Comparison of ENCODE assay signal across 1 cellular context in genomic region chr3:171842864-171843511, GRCh38.
A peak's percentile ranks its signal among the peaks of the same experiment; 100 is the strongest.
TF ChIP-seq lines count a peak whose summit lies in the region.

Gene TMEM212 (plus strand): TSS chr3:171843349. CDS start chr3:171843384, 35 bp downstream.

TF ChIP-seq in HepG2, 621 proteins besides CTCF, POLR2A, EP300 and RAD21 (continued from another document and continues in another):
- TF ChIP-seq HMGXB3 (CRISPR knock-in tag; IDR thresholded peaks at IDR 0.05; ENCODE audit: borderline replicate concordance) (0 out of 2 replicates have a peak, but pooled peaks have one; percentile 19), ZNF773 (CRISPR knock-in tag; IDR thresholded peaks at IDR 0.05; ENCODE audit: borderline replicate concordance) (no peak), YEATS4 (CRISPR knock-in tag; IDR thresholded peaks at IDR 0.05; ENCODE audit: borderline replicate concordance) (no peak; the same call in 1 of the 2 replicates), ZNF138 (CRISPR knock-in tag; IDR thresholded peaks at IDR 0.05; ENCODE audit: low read depth) (no peak), FOXA1 (IDR thresholded peaks at IDR 0.05) (no peak), FOXA1 (CRISPR knock-in tag; IDR thresholded peaks at IDR 0.05) (peak; percentile 86), ZNF292 (CRISPR knock-in tag; IDR thresholded peaks at IDR 0.05; ENCODE audit: borderline replicate concordance, low read depth) (0 out of 2 replicates have a peak, but pooled peaks have one; percentile 34), MAFK (conservative IDR thresholded peaks at IDR 0.05 in 1 of 2, IDR thresholded peaks at IDR 0.05 in 1 of 2; ENCODE audit: low read length in 2 of 2) (peak; percentile 83 to 89), MTERF4 (CRISPR knock-in tag; IDR thresholded peaks at IDR 0.05) (no peak), TOPORS (CRISPR knock-in tag; IDR thresholded peaks at IDR 0.05) (no peak), DNMT3B (CRISPR knock-in tag; conservative IDR thresholded peaks at IDR 0.05) (no peak), PTBP1 (IDR thresholded peaks at IDR 0.05; ENCODE audit: low read depth, low read length, poor library complexity, severe bottlenecking) (no peak), DRAP1 (CRISPR knock-in tag; IDR thresholded peaks at IDR 0.05) (0 out of 2 replicates have a peak, but pooled peaks have one; percentile 50), NCOA2 (CRISPR knock-in tag; IDR thresholded peaks at IDR 0.05) (peak; percentile 89), NFYB (CRISPR knock-in tag; IDR thresholded peaks at IDR 0.05) (no peak), HOXA3 (CRISPR knock-in tag; IDR thresholded peaks at IDR 0.05) (peak; percentile 37; the same call in 1 of the 2 replicates), ZNF318 (CRISPR knock-in tag; IDR thresholded peaks at IDR 0.05) (no peak), MED13 (CRISPR knock-in tag; IDR thresholded peaks at IDR 0.05) (peak; percentile 69; the same call in 1 of the 2 replicates), HIVEP1 (CRISPR knock-in tag; IDR thresholded peaks at IDR 0.05) (no peak), ZNF3 (CRISPR knock-in tag; IDR thresholded peaks at IDR 0.05) (no peak), KDM2A (CRISPR knock-in tag; IDR thresholded peaks at IDR 0.05; ENCODE audit: borderline replicate concordance, low read depth) (no peak), GATA4 (IDR thresholded peaks at IDR 0.05; ENCODE audit: borderline replicate concordance, low read depth) (peak; percentile 89), ELK4 (CRISPR knock-in tag; IDR thresholded peaks at IDR 0.05; ENCODE audit: borderline replicate concordance) (no peak), FOSL2 (CRISPR knock-in tag; IDR thresholded peaks at IDR 0.05) (peak; percentile 63), NKX3-1 (CRISPR knock-in tag; IDR thresholded peaks at IDR 0.05) (no peak), THAP11 (CRISPR knock-in tag; IDR thresholded peaks at IDR 0.05) (peak; percentile 19; the same call in 1 of the 2 replicates), ZNF775 (CRISPR knock-in tag; IDR thresholded peaks at IDR 0.05; ENCODE audit: borderline replicate concordance) (no peak), ZBTB33 (CRISPR knock-in tag; IDR thresholded peaks at IDR 0.05) (no peak), ETV5 (CRISPR knock-in tag; IDR thresholded peaks at IDR 0.05; ENCODE audit: borderline replicate concordance) (peak; percentile 92), POLR2AphosphoS2 (IDR thresholded peaks at IDR 0.05; ENCODE audit: low read depth, low read length) (no peak), SNRNP70 (IDR thresholded peaks at IDR 0.05; ENCODE audit: low read depth, low read length) (no peak), GABPB1 (CRISPR knock-in tag; IDR thresholded peaks at IDR 0.05) (peak; percentile 37; the same call in 1 of the 2 replicates), ZNF652 (CRISPR knock-in tag; IDR thresholded peaks at IDR 0.05; ENCODE audit: borderline replicate concordance, low read depth) (no peak), PHF20 (CRISPR knock-in tag; IDR thresholded peaks at IDR 0.05) (no peak), PCBP2 (optimal IDR thresholded peaks at IDR 0.05; ENCODE audit: low read depth, low read length, poor library complexity, severe bottlenecking) (no peak), HNF4A (CRISPR knock-in tag; IDR thresholded peaks at IDR 0.05) (0 out of 2 replicates have a peak, but pooled peaks have one; percentile 12)
- TF ChIP-seq, protein P1, sequence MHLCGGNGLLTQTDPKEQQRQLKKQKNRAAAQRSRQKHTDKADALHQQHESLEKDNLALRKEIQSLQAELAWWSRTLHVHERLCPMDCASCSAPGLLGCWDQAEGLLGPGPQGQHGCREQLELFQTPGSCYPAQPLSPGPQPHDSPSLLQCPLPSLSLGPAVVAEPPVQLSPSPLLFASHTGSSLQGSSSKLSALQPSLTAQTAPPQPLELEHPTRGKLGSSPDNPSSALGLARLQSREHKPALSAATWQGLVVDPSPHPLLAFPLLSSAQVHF (CRISPR knock-in tag; IDR thresholded peaks at IDR 0.05) = no peak
- TF ChIP-seq, protein P2, sequence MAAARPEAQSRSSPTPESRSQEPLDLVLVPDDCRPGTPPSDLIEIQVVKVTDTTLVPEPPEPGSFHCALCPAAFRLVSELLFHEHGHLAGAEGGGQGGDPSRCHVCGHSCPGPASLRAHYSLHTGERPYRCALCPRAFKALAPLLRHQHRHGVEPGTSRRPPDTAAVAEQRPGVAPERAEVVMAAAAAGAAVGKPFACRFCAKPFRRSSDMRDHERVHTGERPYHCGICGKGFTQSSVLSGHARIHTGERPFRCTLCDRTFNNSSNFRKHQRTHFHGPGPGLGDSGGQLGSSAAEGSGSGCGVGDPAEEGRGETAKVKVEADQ (CRISPR knock-in tag; IDR thresholded peaks at IDR 0.05; ENCODE audit: borderline replicate concordance) = no peak
- TF ChIP-seq, protein P3, sequence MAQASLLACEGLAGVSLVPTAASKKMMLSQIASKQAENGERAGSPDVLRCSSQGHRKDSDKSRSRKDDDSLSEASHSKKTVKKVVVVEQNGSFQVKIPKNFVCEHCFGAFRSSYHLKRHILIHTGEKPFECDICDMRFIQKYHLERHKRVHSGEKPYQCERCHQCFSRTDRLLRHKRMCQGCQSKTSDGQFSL (CRISPR knock-in tag; IDR thresholded peaks at IDR 0.05) = no peak
- TF ChIP-seq, protein P4, sequence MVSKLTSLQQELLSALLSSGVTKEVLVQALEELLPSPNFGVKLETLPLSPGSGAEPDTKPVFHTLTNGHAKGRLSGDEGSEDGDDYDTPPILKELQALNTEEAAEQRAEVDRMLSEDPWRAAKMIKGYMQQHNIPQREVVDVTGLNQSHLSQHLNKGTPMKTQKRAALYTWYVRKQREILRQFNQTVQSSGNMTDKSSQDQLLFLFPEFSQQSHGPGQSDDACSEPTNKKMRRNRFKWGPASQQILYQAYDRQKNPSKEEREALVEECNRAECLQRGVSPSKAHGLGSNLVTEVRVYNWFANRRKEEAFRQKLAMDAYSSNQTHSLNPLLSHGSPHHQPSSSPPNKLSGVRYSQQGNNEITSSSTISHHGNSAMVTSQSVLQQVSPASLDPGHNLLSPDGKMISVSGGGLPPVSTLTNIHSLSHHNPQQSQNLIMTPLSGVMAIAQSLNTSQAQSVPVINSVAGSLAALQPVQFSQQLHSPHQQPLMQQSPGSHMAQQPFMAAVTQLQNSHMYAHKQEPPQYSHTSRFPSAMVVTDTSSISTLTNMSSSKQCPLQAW (CRISPR knock-in tag; IDR thresholded peaks at IDR 0.05) = peak; percentile 58
